ENCODE assay signal across 9 cellular contexts in genomic region chr11:119615003-119615878, GRCh38.
DNase-seq lines count a peak whose midpoint lies in the region; ATAC-seq, FAIRE-seq and TF ChIP-seq lines count a peak whose summit lies in the region.
"Had no signal": no experiment of that assay in that cellular context is flagged by ENCODE, and none has a peak within 500 bp of the region (broad histone marks: within the 10 kb centered on the region; RNA-seq: fewer than 3 reads in every experiment).

No MANE protein-coding gene starts in this region.

- no peak for FAIRE-seq in GM12878 (lab: Jason Lieb, UNC)

- DNase-seq in GM12878 (ENCODE audit: low read depth, low spot score) (peak; percentile 48), medulla oblongata (ENCODE audit: extremely low spot score) (peak; percentile 82), thyroid gland (no peak), foreskin melanocyte (no peak), NCI-H774 (lab: John Stamatoyannopoulos, UW) (no peak)
- DNase-seq in activated CD8-positive, alpha-beta memory T cell treated with anti-CD3 and anti-CD28 coated beads for 24 hours: no peak

- no peaks in the 10 kb centered on the region for H3K4me1 ChIP-seq in GM12878 (ENCODE audit: control insufficient read depth, insufficient read depth, low read length)
- peaks cover 0 to 8% of the 10 kb centered on the region in 2 donors for H3K4me1 ChIP-seq in thyroid gland
- H3K4me1 ChIP-seq: parathyroid adenoma had no signal

- POLR2A ChIA-PET in GM12878 (lab: Charles Lee): no interaction called here

- in situ Hi-C loops in GM12878 (cut with MboI): no loop called here

- H3K27ac ChIP-seq in GM12878 (ENCODE audit: control insufficient read depth, insufficient read depth) (no peak overlapping the region), thyroid gland (no peak overlapping the region)
- H3K27ac ChIP-seq: parathyroid adenoma had no signal

- no TSS peak for BruUV-seq in GM12878 (replicated peaks; lab: Mats Ljungman, UMichigan)

- intact Hi-C loops in GM12878 (cut with micrococcal nuclease; ENCODE audit: unreplicated experiment) (loop anchor here (10.0 kb wide), 1 partner anchor 130 kb away; no protein-coding TSS in a partner anchor), thyroid gland (cut with DNase I) (no loop called here)

- WGBS in GM12878 (ENCODE audit: insufficient coverage, insufficient replicate concordance, low lambda C conversion rate, missing lambda C conversion rate): 31% methylated on average over 9 of the region's 9 CpGs
- WGBS in thyroid gland, 2 donors: 69 to 79% methylated on average over 9 of the region's 9 CpGs

- no peak for TF ChIP-seq RAD21 in GM12878 (IDR thresholded peaks at IDR 0.05; ENCODE audit: insufficient read depth, low read depth, low read length)

- CTCF ChIA-PET in GM12878 (lab: Yijun Ruan, JAX): interaction anchor here (1.1 to 1.5 kb wide), 6 partner anchors 16 to 141 kb away, joined by 3 to 4 read pairs (median 3); partner anchors contain the start of gene NECTIN1

- H3K9ac ChIP-seq in GM12878 (ENCODE audit: control insufficient read depth, insufficient read depth, low read length): no peak overlapping the region
- H3K9ac ChIP-seq: parathyroid adenoma had no signal

- TF ChIP-seq POLR2A in GM12878 (IDR thresholded peaks at IDR 0.05; ENCODE audit: low read depth, low read length): no peak
- TF ChIP-seq POLR2A in thyroid gland (IDR thresholded peaks at IDR 0.05): no peak

- H3K36me3 ChIP-seq in GM12878 (ENCODE audit: control insufficient read depth in 2 of 2, insufficient read depth in 2 of 2, low read length in 1 of 2): no peaks in the 10 kb centered on the region
- no peaks in the 10 kb centered on the region for H3K36me3 ChIP-seq in thyroid gland

- H2AFZ ChIP-seq in GM12878 (ENCODE audit: control insufficient read depth, low read depth, low read length): peak overlapping the region; percentile 20; the same call in 1 of the 2 replicates
- H2AFZ ChIP-seq: parathyroid adenoma had no signal

- H3K4me3 ChIP-seq in GM12878 (no peak overlapping the region), thyroid gland (replicated peaks in 1 of 3) (no peak overlapping the region)

- no peak; a peak in 1 of 4 replicates for TF ChIP-seq EP300 in GM12878 (IDR thresholded peaks at IDR 0.05; ENCODE audit: borderline replicate concordance in 1 of 2, control insufficient read depth in 1 of 2, low read depth in 2 of 2, low read length in 2 of 2)

- H3K27me3 ChIP-seq in GM12878 (replicated peaks in 1 of 2; ENCODE audit: control insufficient read depth in 2 of 2, insufficient read depth in 2 of 2, low read length in 1 of 2): peaks cover 0 to 2% of the 10 kb centered on the region in 2 experiments; a peak in 2 of 4 replicates
- no peaks in the 10 kb centered on the region for H3K27me3 ChIP-seq in thyroid gland

- no peak overlapping the region for H3K4me2 ChIP-seq in GM12878 (ENCODE audit: control insufficient read depth, insufficient read depth)

- peaks cover 6% of the 10 kb centered on the region; the same call in 2 of the 3 replicates for H3K9me3 ChIP-seq in GM12878 (replicated peaks; ENCODE audit: control insufficient read depth, insufficient read depth, low read length)
- no peaks in the 10 kb centered on the region for H3K9me3 ChIP-seq in thyroid gland

- SMC1A ChIA-PET in GM12878 (lab: Charles Lee; ENCODE audit: uncharacterized antibody, unreplicated experiment): interaction anchor here (0.6 to 1.7 kb wide), 3 partner anchors 9 to 19 kb away, joined by 3 to 5 read pairs (median 3); no protein-coding TSS in a partner anchor

- no peaks in the 10 kb centered on the region for H3K79me2 ChIP-seq in GM12878 (ENCODE audit: control insufficient read depth, insufficient read depth, low read length)
- H3K79me2 ChIP-seq: parathyroid adenoma had no signal

- ATAC-seq in GM18907 (IDR thresholded peaks at IDR 0.05; ENCODE audit: unreplicated experiment) (peak; percentile 85), HG03457 (IDR thresholded peaks at IDR 0.05; ENCODE audit: unreplicated experiment) (peak; percentile 78), GM12878 (peak; percentile 92)

- H4K20me1 ChIP-seq in GM12878 (ENCODE audit: control insufficient read depth, insufficient read depth): no peaks in the 10 kb centered on the region

- RAD21 ChIA-PET in GM12878 (lab: Charles Lee; ENCODE audit: unreplicated experiment): interaction anchor here (0.8 to 1.5 kb wide), 3 partner anchors 41 to 493 kb away, joined by 3 to 4 read pairs (median 3); no protein-coding TSS in a partner anchor

- no peak for TF ChIP-seq CTCF in GM12878 (IDR thresholded peaks at IDR 0.05 in 2 of 3, conservative IDR thresholded peaks at IDR 0.05 in 1 of 3; ENCODE audit: control insufficient read depth in 2 of 3, extremely low read depth in 1 of 3, insufficient read depth in 1 of 3, low read depth in 3 of 3, low read length in 3 of 3)
- TF ChIP-seq CTCF in thyroid gland (IDR thresholded peaks at IDR 0.05): no peak

TF ChIP-seq in GM12878, 131 proteins besides CTCF, POLR2A, EP300 and RAD21 (continues in another document):
- TF ChIP-seq NFYA (IDR thresholded peaks at IDR 0.05; ENCODE audit: borderline replicate concordance, low read depth, low read length): no peak
- TF ChIP-seq NR2F1 (conservative IDR thresholded peaks at IDR 0.05): 0 out of 2 replicates have a peak, but pooled peaks have one; percentile 13
- TF ChIP-seq, protein P1, sequence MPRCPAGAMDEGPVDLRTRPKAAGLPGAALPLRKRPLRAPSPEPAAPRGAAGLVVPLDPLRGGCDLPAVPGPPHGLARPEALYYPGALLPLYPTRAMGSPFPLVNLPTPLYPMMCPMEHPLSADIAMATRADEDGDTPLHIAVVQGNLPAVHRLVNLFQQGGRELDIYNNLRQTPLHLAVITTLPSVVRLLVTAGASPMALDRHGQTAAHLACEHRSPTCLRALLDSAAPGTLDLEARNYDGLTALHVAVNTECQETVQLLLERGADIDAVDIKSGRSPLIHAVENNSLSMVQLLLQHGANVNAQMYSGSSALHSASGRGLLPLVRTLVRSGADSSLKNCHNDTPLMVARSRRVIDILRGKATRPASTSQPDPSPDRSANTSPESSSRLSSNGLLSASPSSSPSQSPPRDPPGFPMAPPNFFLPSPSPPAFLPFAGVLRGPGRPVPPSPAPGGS (IDR thresholded peaks at IDR 0.05; ENCODE audit: borderline replicate concordance, insufficient read depth, low read depth, low read length, poor library complexity, severe bottlenecking): no peak
- TF ChIP-seq SUPT20H (IDR thresholded peaks at IDR 0.05; ENCODE audit: borderline replicate concordance, control insufficient read depth, low read depth, low read length): no peak
- TF ChIP-seq HDAC6 (IDR thresholded peaks at IDR 0.05; ENCODE audit: unreplicated experiment): no peak
- TF ChIP-seq IKZF2 (IDR thresholded peaks at IDR 0.05): peak; percentile 44 to 56; a peak in 2 of 4 replicates
- TF ChIP-seq SIN3A (IDR thresholded peaks at IDR 0.05; ENCODE audit: low read depth, low read length): no peak
- 0 out of 2 replicates have a peak, but pooled peaks have one; percentile 13 for TF ChIP-seq SPI1 (IDR thresholded peaks at IDR 0.05; ENCODE audit: borderline replicate concordance, insufficient read depth, low read depth, low read length)
- TF ChIP-seq, protein P2, sequence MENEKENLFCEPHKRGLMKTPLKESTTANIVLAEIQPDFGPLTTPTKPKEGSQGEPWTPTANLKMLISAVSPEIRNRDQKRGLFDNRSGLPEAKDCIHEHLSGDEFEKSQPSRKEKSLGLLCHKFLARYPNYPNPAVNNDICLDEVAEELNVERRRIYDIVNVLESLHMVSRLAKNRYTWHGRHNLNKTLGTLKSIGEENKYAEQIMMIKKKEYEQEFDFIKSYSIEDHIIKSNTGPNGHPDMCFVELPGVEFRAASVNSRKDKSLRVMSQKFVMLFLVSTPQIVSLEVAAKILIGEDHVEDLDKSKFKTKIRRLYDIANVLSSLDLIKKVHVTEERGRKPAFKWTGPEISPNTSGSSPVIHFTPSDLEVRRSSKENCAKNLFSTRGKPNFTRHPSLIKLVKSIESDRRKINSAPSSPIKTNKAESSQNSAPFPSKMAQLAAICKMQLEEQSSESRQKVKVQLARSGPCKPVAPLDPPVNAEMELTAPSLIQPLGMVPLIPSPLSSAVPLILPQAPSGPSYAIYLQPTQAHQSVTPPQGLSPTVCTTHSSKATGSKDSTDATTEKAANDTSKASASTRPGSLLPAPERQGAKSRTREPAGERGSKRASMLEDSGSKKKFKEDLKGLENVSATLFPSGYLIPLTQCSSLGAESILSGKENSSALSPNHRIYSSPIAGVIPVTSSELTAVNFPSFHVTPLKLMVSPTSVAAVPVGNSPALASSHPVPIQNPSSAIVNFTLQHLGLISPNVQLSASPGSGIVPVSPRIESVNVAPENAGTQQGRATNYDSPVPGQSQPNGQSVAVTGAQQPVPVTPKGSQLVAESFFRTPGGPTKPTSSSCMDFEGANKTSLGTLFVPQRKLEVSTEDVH (IDR thresholded peaks at IDR 0.05; ENCODE audit: low read depth, partially characterized antibody): no peak
- TF ChIP-seq JUNB (IDR thresholded peaks at IDR 0.05): no peak
- no peak for TF ChIP-seq BMI1 (IDR thresholded peaks at IDR 0.05; ENCODE audit: borderline replicate concordance)
- TF ChIP-seq CREM (IDR thresholded peaks at IDR 0.05; ENCODE audit: low read depth): no peak
- no peak for TF ChIP-seq NR2C1 (IDR thresholded peaks at IDR 0.05)
- no peak for TF ChIP-seq PAX8 (IDR thresholded peaks at IDR 0.05)
- no peak for TF ChIP-seq MEF2A (IDR thresholded peaks at IDR 0.05; ENCODE audit: insufficient read depth, low read depth, low read length)
- TF ChIP-seq KAT2A (conservative IDR thresholded peaks at IDR 0.05; ENCODE audit: control insufficient read depth, low read depth, low read length): no peak
- no peak for TF ChIP-seq KDM1A (IDR thresholded peaks at IDR 0.05; ENCODE audit: borderline replicate concordance)
- TF ChIP-seq SP1 (IDR thresholded peaks at IDR 0.05; ENCODE audit: low read depth, low read length): no peak

Comparison
In these comparisons a context has a peak if more than half of its experiments do, and no peak if none do; other contexts are left out.
1. DNase-seq: peak in GM12878 (single experiment) and medulla oblongata (single experiment); none in thyroid gland (0 of 2), activated CD8-positive, alpha-beta memory T cell treated with anti-CD3 and anti-CD28 coated beads for 24 hours (single experiment), foreskin melanocyte (single experiment) and NCI-H774 (single experiment).
2. Peak in every context shown above with its lines, with median percentiles within 50 percentile points of each other: ATAC-seq.